22 cellular contexts compared by ENCODE assay signal in the genomic region with DNA sequence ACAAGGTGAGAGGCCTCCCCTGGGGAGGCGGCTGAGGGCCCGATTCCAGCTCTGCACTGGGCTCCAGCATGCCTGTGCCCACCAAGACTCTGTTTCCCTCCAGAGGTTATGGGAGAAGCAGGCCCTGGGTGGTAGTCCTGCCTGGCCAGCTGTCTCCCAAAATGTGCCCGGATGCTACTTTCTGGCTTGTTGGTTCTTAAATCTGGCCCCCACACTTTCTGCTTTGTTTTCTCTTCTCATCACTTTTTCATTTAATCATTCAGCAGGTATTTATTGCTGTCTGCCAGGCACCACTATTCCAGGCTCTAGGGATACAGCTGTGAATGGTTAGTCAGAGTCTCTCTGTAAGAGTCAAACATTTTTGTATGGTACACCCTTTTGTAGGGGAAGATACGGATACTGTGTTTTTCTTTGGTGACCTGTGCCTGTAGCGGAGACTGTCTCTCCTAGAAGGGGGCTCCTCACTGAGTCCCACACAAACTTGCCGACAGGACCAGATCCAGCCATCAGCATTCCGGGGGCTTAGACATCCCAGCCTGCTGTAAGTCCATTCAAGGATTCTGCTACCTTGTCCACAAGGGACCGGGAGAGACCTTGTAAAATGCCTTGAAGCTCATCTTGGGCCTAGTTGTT. TPM values are rescaled to one million over a fixed set of nuclear protein-coding genes. Genes with fewer than 3 reads are reported as not detected.
DNase-seq lines count a peak whose midpoint lies in the region; ATAC-seq and TF ChIP-seq lines count a peak whose summit lies in the region.
"Had no signal": no experiment of that assay in that cellular context is flagged by ENCODE, and none has a peak within 500 bp of the region (broad histone marks: within the 10 kb centered on the region; RNA-seq: fewer than 3 reads in every experiment).

No MANE protein-coding gene starts in this region.

- peak overlapping the region; percentile 51 for H2AFZ ChIP-seq in parathyroid adenoma

- WGBS in transverse colon (ENCODE audit: low coverage in 1 of 2), 2 donors, result 80 to 87% methylated on average over 1 to 8 of the region's 8 CpGs

- no peaks in the 10 kb centered on the region for H3K79me2 ChIP-seq in parathyroid adenoma

- intact Hi-C loops in breast epithelium (cut with DNase I; ENCODE audit: low total_unique reads), result no loop called here
- intact Hi-C loops in MCF 10A (cut with micrococcal nuclease), result no loop called here
- intact Hi-C loops in transverse colon (cut with DNase I; ENCODE audit: low total_unique reads), result no loop called here

- H3K4me1 ChIP-seq in breast epithelium (no peaks in the 10 kb centered on the region), parathyroid adenoma (peaks cover 44% of the 10 kb centered on the region), transverse colon (peaks cover 0 to 18% (median 10%) of the 10 kb centered on the region in 4 donors)

- H3K4me3 ChIP-seq in breast epithelium (no peak overlapping the region), coronary artery (no peak overlapping the region), parathyroid adenoma (ENCODE audit: low read depth, low read length) (no peak overlapping the region), transverse colon (no peak overlapping the region)

- no peaks in the 10 kb centered on the region for H3K9me3 ChIP-seq in breast epithelium
- no peaks in the 10 kb centered on the region for H3K9me3 ChIP-seq in parathyroid adenoma (ENCODE audit: control insufficient read depth, low read length)
- no peaks in the 10 kb centered on the region for H3K9me3 ChIP-seq in transverse colon

- H3K9ac ChIP-seq in parathyroid adenoma, result no peak overlapping the region

- CTCF ChIA-PET in MCF 10A (lab: Yijun Ruan, JAX), result interaction anchor here (1.5 to 3.0 kb wide), 4 partner anchors 8 to 271 kb away, joined by 4 to 31 read pairs (median 10); no protein-coding TSS in a partner anchor

- H3K27ac Mint-ChIP-seq in MCF 10A (ENCODE audit: low read depth, unreplicated experiment), result no peak overlapping the region
- no peak overlapping the region for H3K27ac Mint-ChIP-seq in glutamatergic neuron (ENCODE audit: unreplicated experiment)
- H3K27ac Mint-ChIP-seq: activated CD8-positive, alpha-beta memory T cell treated with anti-CD3 and anti-CD28 coated beads, Interleukin-2, amount 10 ng/mL, durations not matched to agents 7 days and 5 days; activated naive CD4-positive, alpha-beta T cell treated with anti-CD3 and anti-CD28 coated beads for 36 hours; activated T-cell treated with anti-CD3 and anti-CD28 coated beads, Interleukin-2, amount 50 U/mL, for 72 hours; B cell; memory B cell; stimulated activated naive CD8-positive, alpha-beta T cell treated with anti-CD3 and anti-CD28 coated beads, Interleukin-15, amount 100 ng/mL, for 72 hours had no signal

- no peaks in the 10 kb centered on the region for H3K27me3 ChIP-seq in breast epithelium
- no peaks in the 10 kb centered on the region for H3K27me3 ChIP-seq in parathyroid adenoma (ENCODE audit: control insufficient read depth, insufficient read depth, low read length)
- no peaks in the 10 kb centered on the region for H3K27me3 ChIP-seq in transverse colon

- no peaks in the 10 kb centered on the region for H3K36me3 ChIP-seq in breast epithelium
- no peaks in the 10 kb centered on the region for H3K36me3 ChIP-seq in parathyroid adenoma (ENCODE audit: control insufficient read depth, insufficient read depth, low read length)
- H3K36me3 ChIP-seq in transverse colon, result no peaks in the 10 kb centered on the region

- no peak for DNase-seq in breast epithelium (ENCODE audit: low spot score in 2 of 2)
- no peak for DNase-seq in MCF 10A (ENCODE audit: unreplicated experiment)
- DNase-seq in coronary artery (ENCODE audit: low spot score), result peak; percentile 55
- no peak for DNase-seq in transverse colon
- DNase-seq in stimulated activated CD4-positive, alpha-beta T cell treated with anti-CD3 and anti-CD28 coated beads, Interleukin-15, amount 100 ng/mL, for 24 hours, result no peak
- DNase-seq in glutamatergic neuron, result no peak
- DNase-seq: activated CD4-positive, alpha-beta T cell treated with anti-CD3 and anti-CD28 coated beads, Interleukin-2, amount 50 U/mL, for 1 hour; activated CD8-positive, alpha-beta memory T cell treated with anti-CD3 and anti-CD28 coated beads, Interleukin-2, amount 10 ng/mL, durations not matched to agents 7 days and 5 days; activated naive CD4-positive, alpha-beta T cell treated with anti-CD3 and anti-CD28 coated beads for 36 hours; activated T-cell treated with anti-CD3 and anti-CD28 coated beads, Interleukin-2, amount 50 U/mL, for 72 hours; amygdala; NCI-H1048; NCI-H774; nucleus accumbens; stimulated activated naive CD8-positive, alpha-beta T cell treated with anti-CD3 and anti-CD28 coated beads, Interleukin-15, amount 100 ng/mL, for 72 hours had no signal

- no peak for TF ChIP-seq POLR2A in breast epithelium (IDR thresholded peaks at IDR 0.05)
- no peak for TF ChIP-seq POLR2A in transverse colon (IDR thresholded peaks at IDR 0.05)

- no TSS peak for BruUV-seq in MCF 10A (replicated peaks; lab: Mats Ljungman, UMichigan)

- H3K36me3 Mint-ChIP-seq in MCF 10A (ENCODE audit: insufficient read depth, unreplicated experiment), result no peaks in the 10 kb centered on the region
- no peaks in the 10 kb centered on the region for H3K36me3 Mint-ChIP-seq in glutamatergic neuron (ENCODE audit: unreplicated experiment)
- H3K36me3 Mint-ChIP-seq: activated CD8-positive, alpha-beta memory T cell treated with anti-CD3 and anti-CD28 coated beads, Interleukin-2, amount 10 ng/mL, durations not matched to agents 7 days and 5 days had no signal

- H3K9me3 Mint-ChIP-seq in MCF 10A (ENCODE audit: unreplicated experiment) (no peaks in the 10 kb centered on the region), glutamatergic neuron (ENCODE audit: unreplicated experiment) (peaks cover 7% of the 10 kb centered on the region)
- H3K9me3 Mint-ChIP-seq: activated naive CD4-positive, alpha-beta T cell treated with anti-CD3 and anti-CD28 coated beads for 36 hours; activated T-cell treated with anti-CD3 and anti-CD28 coated beads, Interleukin-2, amount 50 U/mL, for 72 hours; stimulated activated naive CD8-positive, alpha-beta T cell treated with anti-CD3 and anti-CD28 coated beads, Interleukin-15, amount 100 ng/mL, for 72 hours had no signal

- TF ChIP-seq CTCF in breast epithelium (IDR thresholded peaks at IDR 0.05) (no peak), MCF 10A (IDR thresholded peaks at IDR 0.05; ENCODE audit: unreplicated experiment) (no peak), coronary artery (IDR thresholded peaks at IDR 0.05) (no peak), parathyroid adenoma (IDR thresholded peaks at IDR 0.05) (no peak), transverse colon (IDR thresholded peaks at IDR 0.05) (no peak), glutamatergic neuron (IDR thresholded peaks at IDR 0.05; ENCODE audit: partially characterized antibody, unreplicated experiment) (no peak)

- in situ Hi-C loops in transverse colon (cut with MboI; ENCODE audit: low pct_ligation_motif_present in 1 of 4, low pct_unique_long_range_greater_than_20kb in 1 of 4, low sequenced_read_pairs in 3 of 4), result loop anchor here in 3 of 4 donors (25.0 kb wide), 2 partner anchors 272 to 297 kb away; no protein-coding TSS in a partner anchor

- H3K27ac ChIP-seq in breast epithelium (peak overlapping the region; percentile 26 to 75), coronary artery (peak overlapping the region in 1 of 2 donors; percentile 43), parathyroid adenoma (peak overlapping the region; percentile 85), transverse colon (peak overlapping the region in 3 of 4 donors; percentile 15 to 38 (median 29))

- no peaks in the 10 kb centered on the region for H3K4me1 Mint-ChIP-seq in MCF 10A (ENCODE audit: insufficient read depth, unreplicated experiment)
- H3K4me1 Mint-ChIP-seq in glutamatergic neuron (ENCODE audit: low read depth, unreplicated experiment), result no peaks in the 10 kb centered on the region
- H3K4me1 Mint-ChIP-seq: B cell; memory B cell; stimulated activated naive CD8-positive, alpha-beta T cell treated with anti-CD3 and anti-CD28 coated beads, Interleukin-15, amount 100 ng/mL, for 72 hours had no signal

- no peak overlapping the region for H3K4me2 ChIP-seq in parathyroid adenoma (ENCODE audit: low read length)

- H3K27me3 Mint-ChIP-seq in MCF 10A (ENCODE audit: insufficient read depth, unreplicated experiment), result no peaks in the 10 kb centered on the region
- peaks cover 4% of the 10 kb centered on the region for H3K27me3 Mint-ChIP-seq in glutamatergic neuron (ENCODE audit: unreplicated experiment)
- H3K27me3 Mint-ChIP-seq: activated CD8-positive, alpha-beta memory T cell treated with anti-CD3 and anti-CD28 coated beads, Interleukin-2, amount 10 ng/mL, durations not matched to agents 7 days and 5 days; memory B cell; stimulated activated naive CD8-positive, alpha-beta T cell treated with anti-CD3 and anti-CD28 coated beads, Interleukin-15, amount 100 ng/mL, for 72 hours had no signal

- ATAC-seq in HG02970 (IDR thresholded peaks at IDR 0.05; ENCODE audit: low FRiP score, unreplicated experiment), result no peak
- ATAC-seq: activated CD8-positive, alpha-beta memory T cell treated with anti-CD3 and anti-CD28 coated beads, Interleukin-2, amount 10 ng/mL, durations not matched to agents 7 days and 5 days; activated T-cell treated with anti-CD3 and anti-CD28 coated beads, Interleukin-2, amount 50 U/mL, for 72 hours; stimulated activated naive CD8-positive, alpha-beta T cell treated with anti-CD3 and anti-CD28 coated beads, Interleukin-15, amount 100 ng/mL, for 72 hours had no signal

- no peak for TF ChIP-seq EP300 in transverse colon (IDR thresholded peaks at IDR 0.05; ENCODE audit: low read depth)

- no peak overlapping the region for H3K4me3 Mint-ChIP-seq in MCF 10A (ENCODE audit: unreplicated experiment)
- no peak overlapping the region for H3K4me3 Mint-ChIP-seq in glutamatergic neuron (ENCODE audit: unreplicated experiment)
- H3K4me3 Mint-ChIP-seq: activated CD8-positive, alpha-beta memory T cell treated with anti-CD3 and anti-CD28 coated beads, Interleukin-2, amount 10 ng/mL, durations not matched to agents 7 days and 5 days; activated naive CD4-positive, alpha-beta T cell treated with anti-CD3 and anti-CD28 coated beads for 36 hours; activated T-cell treated with anti-CD3 and anti-CD28 coated beads, Interleukin-2, amount 50 U/mL, for 72 hours; B cell; dendritic cell treated with granulocyte-macrophage colony-stimulating factor and Interleukin-4, amounts not matched to agents 40 ng/mL and 50 ng/mL, for 4 days; memory B cell; stimulated activated naive CD8-positive, alpha-beta T cell treated with anti-CD3 and anti-CD28 coated beads, Interleukin-15, amount 100 ng/mL, for 72 hours had no signal

- POLR2A ChIA-PET in MCF 10A (lab: Yijun Ruan, JAX), result no interaction called here

RNA-seq across cellular contexts. Expression of a gene that starts 3.8 kb away (rescaled TPM):
- 1 to 10 TPM in 2 of 3 donors, not detected in 1; 4.6 to 9.4 TPM for total RNA-seq in breast epithelium
- total RNA-seq in MCF 10A (2022), result 0.27 and 1.1 TPM in 2 replicates
- not detected for total RNA-seq in transverse colon
- 0.42 TPM for total RNA-seq in glutamatergic neuron (ENCODE audit: unreplicated experiment)
- total RNA-seq: B cell, fibroblast of lung, left cardiac atrium had no signal
